In the genomic region with DNA sequence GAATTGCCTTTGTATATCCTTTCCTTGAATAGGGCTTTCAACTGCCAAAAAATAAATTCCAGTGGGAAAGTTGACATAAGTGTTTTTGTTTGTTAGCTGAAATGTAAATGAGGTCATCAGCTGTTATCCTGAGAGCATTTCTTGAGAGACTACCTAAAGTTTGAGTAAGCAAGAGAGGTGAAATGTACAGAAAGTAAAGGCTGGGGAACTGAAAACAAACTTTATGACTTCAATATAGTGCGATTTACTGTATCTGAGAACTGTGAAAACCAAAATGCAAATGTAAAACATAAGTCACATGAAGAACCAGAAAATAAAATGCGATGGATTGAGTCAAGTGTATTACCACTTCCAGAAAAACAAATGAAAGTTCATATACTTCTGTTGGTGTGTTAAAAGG, we compare ENCODE assay signal across 18 cellular contexts.
A peak's percentile ranks its signal among the peaks of the same experiment; 100 is the strongest.
DNase-seq lines count a peak whose midpoint lies in the region; ATAC-seq and TF ChIP-seq lines count a peak whose summit lies in the region.
"Had no signal": no experiment of that assay in that cellular context is flagged by ENCODE, and none has a peak within 500 bp of the region (broad histone marks: within the 10 kb centered on the region; RNA-seq: fewer than 3 reads in every experiment).

No MANE protein-coding gene starts in this region.

- no peak for TF ChIP-seq CTCF in breast epithelium (IDR thresholded peaks at IDR 0.05)

- H3K4me1 ChIP-seq in breast epithelium = no peaks in the 10 kb centered on the region
- H3K4me1 ChIP-seq: SJSA1 had no signal

- in situ Hi-C loops in SK-MEL-5 (cut with HindIII; ENCODE audit: low pct_unique_long_range_greater_than_20kb, low sequenced_read_pairs) = no loop called here

- DNase-seq in SK-MEL-5 (ENCODE audit: low read depth, low spot score) (peak; percentile 60), nucleus accumbens (lab: John Stamatoyannopoulos, UW) (no peak), breast epithelium (ENCODE audit: low spot score in 2 of 2) (no peak), GOT3 (lab: John Stamatoyannopoulos, UW) (no peak), NCI-H187 treated with DMSO at 0.1 percent for 48 hours (lab: John Stamatoyannopoulos, UW) (no peak)
- DNase-seq: activated CD4-positive, alpha-beta T cell treated with anti-CD3 and anti-CD28 coated beads for 36 hours; activated naive CD4-positive, alpha-beta T cell treated with anti-CD3 and anti-CD28 coated beads, Interleukin-2, amount 10 ng/mL, durations not matched to agents 7 days and 5 days; COR-L47; kidney glomerular epithelial cell; MG63; NCI-H1694; stimulated activated CD4-positive, alpha-beta T cell treated with anti-CD3 and anti-CD28 coated beads, Interleukin-2, amount 100 ng/mL, for 24 hours; T-helper 9 cell had no signal

- H3K27me3 ChIP-seq in breast epithelium = no peaks in the 10 kb centered on the region
- H3K27me3 ChIP-seq: MG63, SJSA1 had no signal

- no peak overlapping the region for H3K27ac ChIP-seq in breast epithelium
- H3K27ac ChIP-seq: SJSA1 had no signal

- H3K9me3 ChIP-seq in breast epithelium = no peaks in the 10 kb centered on the region
- H3K9me3 ChIP-seq: MG63, SJSA1 had no signal

- TF ChIP-seq POLR2A in breast epithelium (IDR thresholded peaks at IDR 0.05) = no peak

- ATAC-seq in GM18519 (IDR thresholded peaks at IDR 0.05; ENCODE audit: low FRiP score, unreplicated experiment) (peak; percentile 58), GM21423 (IDR thresholded peaks at IDR 0.05; ENCODE audit: unreplicated experiment) (peak; percentile 62), HG02981 (IDR thresholded peaks at IDR 0.05; ENCODE audit: unreplicated experiment) (peak; percentile 64)
- ATAC-seq: activated CD4-positive, alpha-beta T cell treated with anti-CD3 and anti-CD28 coated beads for 36 hours; sciatic nerve had no signal

- no peak overlapping the region for H3K4me3 ChIP-seq in breast epithelium
- H3K4me3 ChIP-seq: MG63, SJSA1 had no signal

- H3K36me3 ChIP-seq in breast epithelium = no peaks in the 10 kb centered on the region
- H3K36me3 ChIP-seq: MG63, SJSA1 had no signal

- intact Hi-C loops in breast epithelium (cut with DNase I; ENCODE audit: low total_unique reads) = no loop called here
